In genomic region chr11:105069749-105070148, GRCh38 we compare ENCODE assay signal across 6 cellular contexts. TPM values are rescaled to one million over a fixed set of nuclear protein-coding genes. Genes with fewer than 3 reads are reported as not detected.
"Had no signal": no experiment of that assay in that cellular context is flagged by ENCODE, and none has a peak within 500 bp of the region (broad histone marks: within the 10 kb centered on the region; RNA-seq: fewer than 3 reads in every experiment).

No MANE protein-coding gene starts in this region.

RNA-seq across cellular contexts. Expression of gene CARD16, which starts 24.6 kb away (rescaled TPM):
- total RNA-seq: cerebellum, LHCN-M2, NCI-H460 had no signal

RNA-seq across cellular contexts. Expression of gene CASP5, which starts 46.8 kb away (rescaled TPM):
- total RNA-seq: cardiac septum, cerebellum, LHCN-M2, PC-9, SK-MEL-5 had no signal
